In genomic region chr22:48829908-48830307, GRCh38 we compare ENCODE assay signal across 20 cellular contexts.
"Had no signal": no experiment of that assay in that cellular context is flagged by ENCODE, and none has a peak within 500 bp of the region (broad histone marks: within the 10 kb centered on the region; RNA-seq: fewer than 3 reads in every experiment).

No MANE protein-coding gene starts in this region.

- DNase-seq: activated B cell treated with CpG ODN at 0.5 μM for 24 hours; activated CD4-positive, alpha-beta T cell treated with anti-CD3 and anti-CD28 coated beads for 48 hours; activated CD4-positive, alpha-beta T cell treated with anti-CD3 and anti-CD28 coated beads, Interleukin-2, amount 50 U/mL, for 1 hour; activated CD4-positive, alpha-beta T cell treated with anti-CD3 and anti-CD28 coated beads, Interleukin-2, amount 50 U/mL, for 48 hours; activated CD8-positive, alpha-beta memory T cell treated with anti-CD3 and anti-CD28 coated beads for 24 hours; activated CD8-positive, alpha-beta T cell treated with anti-CD3 and anti-CD28 coated beads for 36 hours; activated naive CD4-positive, alpha-beta T cell treated with anti-CD3 and anti-CD28 coated beads, Interleukin-2, amount 50 U/mL, for 16 hours; activated T-cell treated with anti-CD3 and anti-CD28 coated beads, Interleukin-2, amount 50 U/mL, for 72 hours; amniotic stem cell; anterior cingulate cortex; brain microvascular endothelial cell; effector CD8-positive, alpha-beta T cell; esophagus squamous epithelium; heart right ventricle; T-helper 1 cell; T-helper 17 cell; T1000; WERI-Rb-1 had no signal

- H3K4me3 ChIP-seq: esophagus squamous epithelium, gastroesophageal sphincter, heart right ventricle had no signal

- H3K27ac ChIP-seq: brain microvascular endothelial cell, epithelial cell of prostate, esophagus squamous epithelium, gastroesophageal sphincter, heart right ventricle, WERI-Rb-1 had no signal

- H3K27me3 ChIP-seq: brain microvascular endothelial cell had no signal

- H3K36me3 ChIP-seq: brain microvascular endothelial cell, esophagus squamous epithelium, gastroesophageal sphincter, heart right ventricle, WERI-Rb-1 had no signal

- H3K4me1 ChIP-seq: esophagus squamous epithelium, gastroesophageal sphincter, heart right ventricle had no signal
